33 cellular contexts compared by ENCODE assay signal in the genomic region with DNA sequence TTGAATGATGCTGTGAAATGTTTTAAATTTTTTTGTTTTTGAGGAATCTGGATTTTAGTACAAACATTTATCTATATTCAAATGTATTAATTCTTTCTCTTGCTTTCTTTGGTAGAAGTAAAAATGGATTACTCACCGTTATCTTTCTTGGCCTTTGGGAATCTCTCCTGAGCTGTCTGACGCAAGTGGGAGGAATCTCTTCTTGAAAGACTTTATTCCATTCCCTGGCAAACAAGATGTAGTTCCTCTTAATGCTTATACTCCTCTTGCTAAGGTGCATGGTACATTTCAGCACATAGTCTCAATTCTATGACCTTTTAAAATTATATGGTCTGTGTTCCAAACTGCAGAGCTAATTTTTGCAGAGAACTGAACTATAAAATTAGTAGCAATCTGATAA.
"Had no signal": no experiment of that assay in that cellular context is flagged by ENCODE, and none has a peak within 500 bp of the region (broad histone marks: within the 10 kb centered on the region; RNA-seq: fewer than 3 reads in every experiment).

No MANE protein-coding gene starts in this region.

- DNase-seq: Karpas-422, Kasumi-1, MG63, MM.1S, MV-4-11, NCI-H1048, NCI-H1092, NCI-H1092 treated with DMSO at 0.1 percent for 48 hours, NCI-H1105, NCI-H1105 treated with DMSO at 0.1 percent for 48 hours, NCI-H1417, NCI-H1417 treated with DMSO at 0.1 percent for 48 hours, NCI-H1436, NCI-H1436 treated with DMSO at 0.1 percent for 48 hours, NCI-H146, NCI-H1694, NCI-H1694 treated with DMSO at 0.1 percent for 48 hours, NCI-H187, NCI-H187 treated with DMSO at 0.1 percent for 48 hours, NCI-H1930, NCI-H2029, NCI-H2029 treated with DMSO at 0.1 percent for 48 hours, NCI-H2081, NCI-H2081 treated with DMSO at 0.1 percent for 48 hours, NCI-H2107, NCI-H2171, NCI-H2171 treated with DMSO at 0.1 percent for 48 hours, NCI-H345, NCI-H446, NCI-H446 treated with DMSO at 0.1 percent for 48 hours, NCI-H510A, NCI-H510A treated with DMSO at 0.1 percent for 48 hours, NCI-H524 had no signal
